In the genomic region with DNA sequence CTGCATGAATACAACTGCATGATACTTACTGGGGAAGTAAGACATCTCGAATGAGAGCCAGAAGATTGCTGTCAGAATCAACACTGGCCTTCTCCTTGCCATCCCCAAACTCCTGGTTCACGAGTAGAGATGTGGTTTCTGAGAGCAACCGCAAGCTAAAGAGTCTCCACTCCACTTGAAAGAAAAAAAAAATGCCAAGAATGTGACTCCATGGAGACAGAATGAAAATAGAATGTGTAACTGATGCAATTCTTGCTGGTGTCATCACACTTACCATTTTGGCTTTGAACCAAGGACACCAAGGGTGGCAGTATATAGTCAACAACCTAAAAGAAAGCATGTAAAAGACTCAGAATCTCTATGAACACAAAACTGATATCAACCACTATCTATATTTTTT, we compare ENCODE assay signal across 9 cellular contexts.
DNase-seq lines count a peak whose midpoint lies in the region; ATAC-seq, FAIRE-seq and TF ChIP-seq lines count a peak whose summit lies in the region.
"Had no signal": no experiment of that assay in that cellular context is flagged by ENCODE, and none has a peak within 500 bp of the region (broad histone marks: within the 10 kb centered on the region; RNA-seq: fewer than 3 reads in every experiment).

No MANE protein-coding gene starts in this region.

- no peak for TF ChIP-seq CTCF in WERI-Rb-1 (IDR thresholded peaks at IDR 0.05; ENCODE audit: low read depth, low read length)

- no peaks in the 10 kb centered on the region for H3K9me3 ChIP-seq in WERI-Rb-1 (ENCODE audit: severe bottlenecking)

- peak; percentile 20 for FAIRE-seq in urothelium cell line (lab: Jason Lieb, UNC)
- FAIRE-seq: A204.1 had no signal

- ATAC-seq in SK-N-SH treated with all-trans-retinoic acid at 6 μM for 48 hours: peak; percentile 80
- peak; percentile 37 for ATAC-seq in left ventricle myocardium superior

- no peaks in the 10 kb centered on the region for H3K27me3 ChIP-seq in WERI-Rb-1 (ENCODE audit: insufficient read depth, low read depth, severe bottlenecking)

- DNase-seq in NCI-H2196 (lab: John Stamatoyannopoulos, UW; ENCODE audit: unreplicated experiment) (peak; percentile 17), NCI-H2196 treated with DMSO at 0.1 percent for 48 hours (lab: John Stamatoyannopoulos, UW; ENCODE audit: unreplicated experiment) (no peak), left ventricle myocardium superior (no peak), urothelium cell line (ENCODE audit: low spot score) (peak; percentile 77), HuH-7.5 (ENCODE audit: low spot score) (no peak), WERI-Rb-1 (no peak), KG1 (lab: John Stamatoyannopoulos, UW) (no peak)

- no peak overlapping the region for H3K4me3 ChIP-seq in WERI-Rb-1 (ENCODE audit: low read depth, low read length)

- H3K27ac ChIP-seq in WERI-Rb-1: no peak overlapping the region

- no peaks in the 10 kb centered on the region for H3K36me3 ChIP-seq in WERI-Rb-1

- intact Hi-C loops in left ventricle myocardium superior (cut with micrococcal nuclease): no loop called here

TF ChIP-seq in SK-N-SH treated with all-trans-retinoic acid at 6 μM for 48 hours, 23 proteins besides CTCF, POLR2A, EP300 and RAD21:
- TF ChIP-seq GLIS3 (CRISPR knock-in tag; IDR thresholded peaks at IDR 0.05) (no peak), TOX (CRISPR knock-in tag; IDR thresholded peaks at IDR 0.05; ENCODE audit: borderline replicate concordance) (no peak), OSR1 (CRISPR knock-in tag; IDR thresholded peaks at IDR 0.05) (no peak), ESRRG (CRISPR knock-in tag; IDR thresholded peaks at IDR 0.05) (no peak), ZFP3 (CRISPR knock-in tag; IDR thresholded peaks at IDR 0.05) (no peak), ZNF8 (CRISPR knock-in tag; IDR thresholded peaks at IDR 0.05) (no peak), CSDC2 (CRISPR knock-in tag; IDR thresholded peaks at IDR 0.05) (no peak), RARB (CRISPR knock-in tag; IDR thresholded peaks at IDR 0.05) (no peak), ARNTL (CRISPR knock-in tag; IDR thresholded peaks at IDR 0.05; ENCODE audit: borderline replicate concordance, low read depth) (no peak), PPARA (CRISPR knock-in tag; IDR thresholded peaks at IDR 0.05; ENCODE audit: borderline replicate concordance) (no peak), ZC3H10 (CRISPR knock-in tag; IDR thresholded peaks at IDR 0.05) (no peak)
- TF ChIP-seq, protein P1, sequence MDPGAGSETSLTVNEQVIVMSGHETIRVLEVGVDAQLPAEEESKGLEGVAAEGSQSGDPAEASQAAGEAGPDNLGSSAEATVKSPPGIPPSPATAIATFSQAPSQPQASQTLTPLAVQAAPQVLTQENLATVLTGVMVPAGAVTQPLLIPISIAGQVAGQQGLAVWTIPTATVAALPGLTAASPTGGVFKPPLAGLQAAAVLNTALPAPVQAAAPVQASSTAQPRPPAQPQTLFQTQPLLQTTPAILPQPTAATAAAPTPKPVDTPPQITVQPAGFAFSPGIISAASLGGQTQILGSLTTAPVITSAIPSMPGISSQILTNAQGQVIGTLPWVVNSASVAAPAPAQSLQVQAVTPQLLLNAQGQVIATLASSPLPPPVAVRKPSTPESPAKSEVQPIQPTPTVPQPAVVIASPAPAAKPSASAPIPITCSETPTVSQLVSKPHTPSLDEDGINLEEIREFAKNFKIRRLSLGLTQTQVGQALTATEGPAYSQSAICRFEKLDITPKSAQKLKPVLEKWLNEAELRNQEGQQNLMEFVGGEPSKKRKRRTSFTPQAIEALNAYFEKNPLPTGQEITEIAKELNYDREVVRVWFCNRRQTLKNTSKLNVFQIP (CRISPR knock-in tag; IDR thresholded peaks at IDR 0.05; ENCODE audit: borderline replicate concordance, low read depth): no peak
- TF ChIP-seq, protein P2, sequence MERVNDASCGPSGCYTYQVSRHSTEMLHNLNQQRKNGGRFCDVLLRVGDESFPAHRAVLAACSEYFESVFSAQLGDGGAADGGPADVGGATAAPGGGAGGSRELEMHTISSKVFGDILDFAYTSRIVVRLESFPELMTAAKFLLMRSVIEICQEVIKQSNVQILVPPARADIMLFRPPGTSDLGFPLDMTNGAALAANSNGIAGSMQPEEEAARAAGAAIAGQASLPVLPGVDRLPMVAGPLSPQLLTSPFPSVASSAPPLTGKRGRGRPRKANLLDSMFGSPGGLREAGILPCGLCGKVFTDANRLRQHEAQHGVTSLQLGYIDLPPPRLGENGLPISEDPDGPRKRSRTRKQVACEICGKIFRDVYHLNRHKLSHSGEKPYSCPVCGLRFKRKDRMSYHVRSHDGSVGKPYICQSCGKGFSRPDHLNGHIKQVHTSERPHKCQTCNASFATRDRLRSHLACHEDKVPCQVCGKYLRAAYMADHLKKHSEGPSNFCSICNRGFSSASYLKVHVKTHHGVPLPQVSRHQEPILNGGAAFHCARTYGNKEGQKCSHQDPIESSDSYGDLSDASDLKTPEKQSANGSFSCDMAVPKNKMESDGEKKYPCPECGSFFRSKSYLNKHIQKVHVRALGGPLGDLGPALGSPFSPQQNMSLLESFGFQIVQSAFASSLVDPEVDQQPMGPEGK (CRISPR knock-in tag; IDR thresholded peaks at IDR 0.05; ENCODE audit: borderline replicate concordance): no peak
- TF ChIP-seq, protein P3, sequence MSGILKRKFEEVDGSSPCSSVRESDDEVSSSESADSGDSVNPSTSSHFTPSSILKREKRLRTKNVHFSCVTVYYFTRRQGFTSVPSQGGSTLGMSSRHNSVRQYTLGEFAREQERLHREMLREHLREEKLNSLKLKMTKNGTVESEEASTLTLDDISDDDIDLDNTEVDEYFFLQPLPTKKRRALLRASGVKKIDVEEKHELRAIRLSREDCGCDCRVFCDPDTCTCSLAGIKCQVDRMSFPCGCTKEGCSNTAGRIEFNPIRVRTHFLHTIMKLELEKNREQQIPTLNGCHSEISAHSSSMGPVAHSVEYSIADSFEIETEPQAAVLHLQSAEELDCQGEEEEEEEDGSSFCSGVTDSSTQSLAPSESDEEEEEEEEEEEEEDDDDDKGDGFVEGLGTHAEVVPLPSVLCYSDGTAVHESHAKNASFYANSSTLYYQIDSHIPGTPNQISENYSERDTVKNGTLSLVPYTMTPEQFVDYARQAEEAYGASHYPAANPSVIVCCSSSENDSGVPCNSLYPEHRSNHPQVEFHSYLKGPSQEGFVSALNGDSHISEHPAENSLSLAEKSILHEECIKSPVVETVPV (CRISPR knock-in tag; IDR thresholded peaks at IDR 0.05): no peak
- TF ChIP-seq, protein P4, sequence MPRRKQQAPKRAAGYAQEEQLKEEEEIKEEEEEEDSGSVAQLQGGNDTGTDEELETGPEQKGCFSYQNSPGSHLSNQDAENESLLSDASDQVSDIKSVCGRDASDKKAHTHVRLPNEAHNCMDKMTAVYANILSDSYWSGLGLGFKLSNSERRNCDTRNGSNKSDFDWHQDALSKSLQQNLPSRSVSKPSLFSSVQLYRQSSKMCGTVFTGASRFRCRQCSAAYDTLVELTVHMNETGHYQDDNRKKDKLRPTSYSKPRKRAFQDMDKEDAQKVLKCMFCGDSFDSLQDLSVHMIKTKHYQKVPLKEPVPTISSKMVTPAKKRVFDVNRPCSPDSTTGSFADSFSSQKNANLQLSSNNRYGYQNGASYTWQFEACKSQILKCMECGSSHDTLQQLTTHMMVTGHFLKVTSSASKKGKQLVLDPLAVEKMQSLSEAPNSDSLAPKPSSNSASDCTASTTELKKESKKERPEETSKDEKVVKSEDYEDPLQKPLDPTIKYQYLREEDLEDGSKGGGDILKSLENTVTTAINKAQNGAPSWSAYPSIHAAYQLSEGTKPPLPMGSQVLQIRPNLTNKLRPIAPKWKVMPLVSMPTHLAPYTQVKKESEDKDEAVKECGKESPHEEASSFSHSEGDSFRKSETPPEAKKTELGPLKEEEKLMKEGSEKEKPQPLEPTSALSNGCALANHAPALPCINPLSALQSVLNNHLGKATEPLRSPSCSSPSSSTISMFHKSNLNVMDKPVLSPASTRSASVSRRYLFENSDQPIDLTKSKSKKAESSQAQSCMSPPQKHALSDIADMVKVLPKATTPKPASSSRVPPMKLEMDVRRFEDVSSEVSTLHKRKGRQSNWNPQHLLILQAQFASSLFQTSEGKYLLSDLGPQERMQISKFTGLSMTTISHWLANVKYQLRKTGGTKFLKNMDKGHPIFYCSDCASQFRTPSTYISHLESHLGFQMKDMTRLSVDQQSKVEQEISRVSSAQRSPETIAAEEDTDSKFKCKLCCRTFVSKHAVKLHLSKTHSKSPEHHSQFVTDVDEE (CRISPR knock-in tag; IDR thresholded peaks at IDR 0.05): no peak

Comparison
In these comparisons a context has a peak if more than half of its experiments do, and no peak if none do; other contexts are left out.
1. DNase-seq: peak in NCI-H2196 (single experiment) and urothelium cell line (single experiment); none in NCI-H2196 treated with DMSO at 0.1 percent for 48 hours (single experiment), left ventricle myocardium superior (single experiment), HuH-7.5 (single experiment), WERI-Rb-1 (single experiment) and KG1 (single experiment).